ENCODE assay signal across 35 cellular contexts in the genomic region with DNA sequence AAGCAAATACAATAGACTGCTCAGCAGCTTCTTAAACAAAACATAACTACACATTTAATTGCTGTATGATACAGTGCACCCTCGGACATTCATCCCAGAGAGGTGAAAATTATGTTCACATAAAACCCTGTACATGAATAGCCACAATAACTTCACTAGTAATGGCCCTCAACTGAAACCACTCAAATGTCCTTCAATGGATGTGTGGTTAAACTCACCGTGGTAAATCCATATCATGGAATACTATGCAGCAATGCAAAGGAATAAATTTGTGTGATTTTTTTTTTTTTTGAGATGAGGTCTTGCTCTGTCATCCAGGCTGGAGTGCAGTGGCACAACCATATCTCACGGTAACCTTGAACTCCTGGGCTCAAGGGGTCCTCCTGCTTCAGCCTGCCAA.
"Had no signal": no experiment of that assay in that cellular context is flagged by ENCODE, and none has a peak within 500 bp of the region (broad histone marks: within the 10 kb centered on the region; RNA-seq: fewer than 3 reads in every experiment).

No MANE protein-coding gene starts in this region.

- H3K4me2 ChIP-seq: KMS-11 had no signal

- H3K9me3 ChIP-seq: MG63 had no signal

- H3K36me3 ChIP-seq: MG63 had no signal

- H3K4me3 ChIP-seq: MG63 had no signal

- H3K27ac ChIP-seq: KMS-11 had no signal

- H3K9ac ChIP-seq: KMS-11 had no signal

- DNase-seq: Karpas-422, Kasumi-1, MG63, MM.1S, MV-4-11, NCI-H1048, NCI-H1092, NCI-H1092 treated with DMSO at 0.1 percent for 48 hours, NCI-H1105, NCI-H1105 treated with DMSO at 0.1 percent for 48 hours, NCI-H1417, NCI-H1417 treated with DMSO at 0.1 percent for 48 hours, NCI-H1436, NCI-H1436 treated with DMSO at 0.1 percent for 48 hours, NCI-H146, NCI-H1694, NCI-H1694 treated with DMSO at 0.1 percent for 48 hours, NCI-H187, NCI-H187 treated with DMSO at 0.1 percent for 48 hours, NCI-H1930, NCI-H2029, NCI-H2029 treated with DMSO at 0.1 percent for 48 hours, NCI-H2081, NCI-H2081 treated with DMSO at 0.1 percent for 48 hours, NCI-H2107, NCI-H2171, NCI-H2171 treated with DMSO at 0.1 percent for 48 hours, NCI-H2227 treated with DMSO at 0.1 percent for 48 hours, NCI-H226, NCI-H345, NCI-H446, NCI-H446 treated with DMSO at 0.1 percent for 48 hours, NCI-H510A, NCI-H510A treated with DMSO at 0.1 percent for 48 hours had no signal

- H3K27me3 ChIP-seq: MG63 had no signal
